ENCODE assay signal across 1 cellular context in genomic region chr20:62959101-62959971, GRCh38.
A peak's percentile ranks its signal among the peaks of the same experiment; 100 is the strongest.
TF ChIP-seq lines count a peak whose summit lies in the region.

No MANE protein-coding gene starts in this region.

TF ChIP-seq in HepG2, 621 proteins besides CTCF, POLR2A, EP300 and RAD21 (continues in another document):
- TF ChIP-seq, protein P1, sequence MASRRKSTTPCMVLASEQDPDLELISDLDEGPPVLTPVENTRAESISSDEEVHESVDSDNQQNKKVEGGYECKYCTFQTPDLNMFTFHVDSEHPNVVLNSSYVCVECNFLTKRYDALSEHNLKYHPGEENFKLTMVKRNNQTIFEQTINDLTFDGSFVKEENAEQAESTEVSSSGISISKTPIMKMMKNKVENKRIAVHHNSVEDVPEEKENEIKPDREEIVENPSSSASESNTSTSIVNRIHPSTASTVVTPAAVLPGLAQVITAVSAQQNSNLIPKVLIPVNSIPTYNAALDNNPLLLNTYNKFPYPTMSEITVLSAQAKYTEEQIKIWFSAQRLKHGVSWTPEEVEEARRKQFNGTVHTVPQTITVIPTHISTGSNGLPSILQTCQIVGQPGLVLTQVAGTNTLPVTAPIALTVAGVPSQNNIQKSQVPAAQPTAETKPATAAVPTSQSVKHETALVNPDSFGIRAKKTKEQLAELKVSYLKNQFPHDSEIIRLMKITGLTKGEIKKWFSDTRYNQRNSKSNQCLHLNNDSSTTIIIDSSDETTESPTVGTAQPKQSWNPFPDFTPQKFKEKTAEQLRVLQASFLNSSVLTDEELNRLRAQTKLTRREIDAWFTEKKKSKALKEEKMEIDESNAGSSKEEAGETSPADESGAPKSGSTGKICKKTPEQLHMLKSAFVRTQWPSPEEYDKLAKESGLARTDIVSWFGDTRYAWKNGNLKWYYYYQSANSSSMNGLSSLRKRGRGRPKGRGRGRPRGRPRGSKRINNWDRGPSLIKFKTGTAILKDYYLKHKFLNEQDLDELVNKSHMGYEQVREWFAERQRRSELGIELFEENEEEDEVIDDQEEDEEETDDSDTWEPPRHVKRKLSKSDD (CRISPR knock-in tag; IDR thresholded peaks at IDR 0.05; ENCODE audit: low read depth), result peak; percentile 42; the same call in 1 of the 2 replicates
- peak; percentile 92 for TF ChIP-seq RBFOX2 (IDR thresholded peaks at IDR 0.05; ENCODE audit: low read depth, low read length)
- no peak for TF ChIP-seq ZNF646 (CRISPR knock-in tag; IDR thresholded peaks at IDR 0.05)
- TF ChIP-seq ZNF776 (CRISPR knock-in tag; IDR thresholded peaks at IDR 0.05), result no peak
- no peak for TF ChIP-seq TBX3 (IDR thresholded peaks at IDR 0.05; ENCODE audit: borderline replicate concordance)
- TF ChIP-seq AGO2 (optimal IDR thresholded peaks at IDR 0.05; ENCODE audit: low read depth, low read length), result peak; percentile 89
- TF ChIP-seq, protein P2, sequence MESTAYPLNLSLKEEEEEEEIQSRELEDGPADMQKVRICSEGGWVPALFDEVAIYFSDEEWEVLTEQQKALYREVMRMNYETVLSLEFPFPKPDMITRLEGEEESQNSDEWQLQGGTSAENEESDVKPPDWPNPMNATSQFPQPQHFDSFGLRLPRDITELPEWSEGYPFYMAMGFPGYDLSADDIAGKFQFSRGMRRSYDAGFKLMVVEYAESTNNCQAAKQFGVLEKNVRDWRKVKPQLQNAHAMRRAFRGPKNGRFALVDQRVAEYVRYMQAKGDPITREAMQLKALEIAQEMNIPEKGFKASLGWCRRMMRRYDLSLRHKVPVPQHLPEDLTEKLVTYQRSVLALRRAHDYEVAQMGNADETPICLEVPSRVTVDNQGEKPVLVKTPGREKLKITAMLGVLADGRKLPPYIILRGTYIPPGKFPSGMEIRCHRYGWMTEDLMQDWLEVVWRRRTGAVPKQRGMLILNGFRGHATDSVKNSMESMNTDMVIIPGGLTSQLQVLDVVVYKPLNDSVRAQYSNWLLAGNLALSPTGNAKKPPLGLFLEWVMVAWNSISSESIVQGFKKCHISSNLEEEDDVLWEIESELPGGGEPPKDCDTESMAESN (CRISPR knock-in tag; conservative IDR thresholded peaks at IDR 0.05), result no peak
- TF ChIP-seq ZNF253 (CRISPR knock-in tag; IDR thresholded peaks at IDR 0.05; ENCODE audit: borderline replicate concordance), result no peak
- no peak for TF ChIP-seq ZNF354B (CRISPR knock-in tag; IDR thresholded peaks at IDR 0.05)
- TF ChIP-seq NONO (IDR thresholded peaks at IDR 0.05), result no peak
- peak; percentile 46; the same call in 1 of the 2 replicates for TF ChIP-seq NONO (CRISPR knock-in tag; conservative IDR thresholded peaks at IDR 0.05)
- TF ChIP-seq RBM22 (optimal IDR thresholded peaks at IDR 0.05; ENCODE audit: low read length), result peak; percentile 72
- no peak for TF ChIP-seq ZNF75D (CRISPR knock-in tag; IDR thresholded peaks at IDR 0.05; ENCODE audit: borderline replicate concordance)
- TF ChIP-seq, protein P3, sequence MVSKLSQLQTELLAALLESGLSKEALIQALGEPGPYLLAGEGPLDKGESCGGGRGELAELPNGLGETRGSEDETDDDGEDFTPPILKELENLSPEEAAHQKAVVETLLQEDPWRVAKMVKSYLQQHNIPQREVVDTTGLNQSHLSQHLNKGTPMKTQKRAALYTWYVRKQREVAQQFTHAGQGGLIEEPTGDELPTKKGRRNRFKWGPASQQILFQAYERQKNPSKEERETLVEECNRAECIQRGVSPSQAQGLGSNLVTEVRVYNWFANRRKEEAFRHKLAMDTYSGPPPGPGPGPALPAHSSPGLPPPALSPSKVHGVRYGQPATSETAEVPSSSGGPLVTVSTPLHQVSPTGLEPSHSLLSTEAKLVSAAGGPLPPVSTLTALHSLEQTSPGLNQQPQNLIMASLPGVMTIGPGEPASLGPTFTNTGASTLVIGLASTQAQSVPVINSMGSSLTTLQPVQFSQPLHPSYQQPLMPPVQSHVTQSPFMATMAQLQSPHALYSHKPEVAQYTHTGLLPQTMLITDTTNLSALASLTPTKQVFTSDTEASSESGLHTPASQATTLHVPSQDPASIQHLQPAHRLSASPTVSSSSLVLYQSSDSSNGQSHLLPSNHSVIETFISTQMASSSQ (IDR thresholded peaks at IDR 0.05; ENCODE audit: low read depth), result no peak
- TF ChIP-seq, protein P3 (CRISPR knock-in tag; IDR thresholded peaks at IDR 0.05; ENCODE audit: borderline replicate concordance), result no peak
- TF ChIP-seq ARID5B (CRISPR knock-in tag; IDR thresholded peaks at IDR 0.05), result no peak
- TF ChIP-seq, protein P4, sequence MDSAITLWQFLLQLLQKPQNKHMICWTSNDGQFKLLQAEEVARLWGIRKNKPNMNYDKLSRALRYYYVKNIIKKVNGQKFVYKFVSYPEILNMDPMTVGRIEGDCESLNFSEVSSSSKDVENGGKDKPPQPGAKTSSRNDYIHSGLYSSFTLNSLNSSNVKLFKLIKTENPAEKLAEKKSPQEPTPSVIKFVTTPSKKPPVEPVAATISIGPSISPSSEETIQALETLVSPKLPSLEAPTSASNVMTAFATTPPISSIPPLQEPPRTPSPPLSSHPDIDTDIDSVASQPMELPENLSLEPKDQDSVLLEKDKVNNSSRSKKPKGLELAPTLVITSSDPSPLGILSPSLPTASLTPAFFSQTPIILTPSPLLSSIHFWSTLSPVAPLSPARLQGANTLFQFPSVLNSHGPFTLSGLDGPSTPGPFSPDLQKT (CRISPR knock-in tag; IDR thresholded peaks at IDR 0.05; ENCODE audit: borderline replicate concordance), result 0 out of 2 replicates have a peak, but pooled peaks have one; percentile 11
- peak; percentile 32 for TF ChIP-seq HNRNPLL (IDR thresholded peaks at IDR 0.05; ENCODE audit: low read depth, low read length, poor library complexity, severe bottlenecking)
- TF ChIP-seq POLR2G (IDR thresholded peaks at IDR 0.05; ENCODE audit: low read depth, low read length), result 0 out of 2 replicates have a peak, but pooled peaks have one; percentile 32
